Comparison of ENCODE assay signal across 15 cellular contexts in the genomic region with DNA sequence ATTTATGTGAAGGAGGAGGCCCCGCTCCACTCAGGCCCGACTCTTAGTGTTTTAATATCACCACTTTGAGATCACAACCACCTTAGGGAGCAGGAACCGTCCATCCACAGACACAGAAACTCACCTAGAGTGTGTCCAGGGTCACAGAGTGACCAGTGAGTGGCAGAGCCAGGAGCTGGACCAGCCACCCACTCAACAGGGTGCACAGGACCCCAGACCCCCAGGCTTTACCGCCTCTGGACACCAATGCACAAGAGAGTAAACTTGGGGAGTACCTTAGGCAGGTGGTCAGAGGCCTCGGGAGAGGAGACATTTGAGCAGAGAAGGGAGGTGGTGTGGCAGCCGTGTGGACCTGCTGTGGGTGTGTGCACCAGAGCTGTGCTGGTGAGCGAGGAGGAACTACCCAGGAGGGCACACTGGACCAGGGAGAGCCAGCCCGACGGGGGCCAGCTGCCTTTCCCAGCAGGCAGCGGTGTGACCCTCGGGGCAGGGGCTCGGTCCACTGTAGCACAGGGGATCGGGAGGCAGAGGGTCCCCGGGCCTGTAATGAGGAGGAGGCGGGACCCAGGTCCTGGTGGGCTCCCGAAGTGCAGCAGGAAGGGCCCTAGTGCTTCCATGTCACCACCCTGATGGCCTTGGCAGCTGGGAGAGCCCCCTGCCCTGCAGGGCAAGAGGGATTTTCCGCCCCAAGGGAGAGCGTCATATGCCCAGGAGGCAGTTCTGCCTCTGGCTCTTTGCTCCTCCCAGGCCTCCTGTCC. TPM values are rescaled to one million over a fixed set of nuclear protein-coding genes. Genes with fewer than 3 reads are reported as not detected.
DNase-seq lines count a peak whose midpoint lies in the region; ATAC-seq and TF ChIP-seq lines count a peak whose summit lies in the region.
"Had no signal": no experiment of that assay in that cellular context is flagged by ENCODE, and none has a peak within 500 bp of the region (broad histone marks: within the 10 kb centered on the region; RNA-seq: fewer than 3 reads in every experiment).

No MANE protein-coding gene starts in this region.

- WGBS in thymus, result 88% methylated on average over 18 of the region's 18 CpGs

- no peaks in the 10 kb centered on the region for H3K27me3 Mint-ChIP-seq in activated naive CD8-positive, alpha-beta T cell
- no peaks in the 10 kb centered on the region for H3K27me3 Mint-ChIP-seq in activated naive CD8-positive, alpha-beta T cell treated with anti-CD3 and anti-CD28 coated beads, Interleukin-2, amount 50 U/mL, for 24 hours
- H3K27me3 Mint-ChIP-seq in activated CD4-positive, alpha-beta memory T cell treated with anti-CD3 and anti-CD28 coated beads, Interleukin-2, amount 10 ng/mL, durations not matched to agents 7 days and 5 days, result peaks cover 22% of the 10 kb centered on the region
- no peaks in the 10 kb centered on the region for H3K27me3 Mint-ChIP-seq in memory B cell

- TF ChIP-seq CTCF in GM10266 (IDR thresholded peaks at IDR 0.05; ENCODE audit: control insufficient read depth, insufficient read depth, low read depth, missing control alignments), result no peak

- peaks cover 3% of the 10 kb centered on the region for H3K36me3 ChIP-seq in thymus (ENCODE audit: control insufficient read depth, insufficient read depth)
- H3K36me3 ChIP-seq: ovary had no signal

- peaks cover 45% of the 10 kb centered on the region for H3K4me1 Mint-ChIP-seq in activated naive CD8-positive, alpha-beta T cell (ENCODE audit: low read depth)
- H3K4me1 Mint-ChIP-seq in activated naive CD8-positive, alpha-beta T cell treated with anti-CD3 and anti-CD28 coated beads, Interleukin-2, amount 50 U/mL, for 24 hours, result peaks cover 41% of the 10 kb centered on the region
- peaks cover 36% of the 10 kb centered on the region for H3K4me1 Mint-ChIP-seq in activated CD4-positive, alpha-beta memory T cell treated with anti-CD3 and anti-CD28 coated beads, Interleukin-2, amount 10 ng/mL, durations not matched to agents 7 days and 5 days
- peaks cover 28% of the 10 kb centered on the region for H3K4me1 Mint-ChIP-seq in memory B cell

- no peaks in the 10 kb centered on the region for H3K9me3 ChIP-seq in thymus (ENCODE audit: control insufficient read depth)
- H3K9me3 ChIP-seq: ovary had no signal

- H3K9me3 Mint-ChIP-seq in activated naive CD8-positive, alpha-beta T cell (ENCODE audit: low read depth), result no peaks in the 10 kb centered on the region
- no peaks in the 10 kb centered on the region for H3K9me3 Mint-ChIP-seq in activated naive CD8-positive, alpha-beta T cell treated with anti-CD3 and anti-CD28 coated beads, Interleukin-2, amount 50 U/mL, for 24 hours
- H3K9me3 Mint-ChIP-seq in activated CD4-positive, alpha-beta memory T cell treated with anti-CD3 and anti-CD28 coated beads, Interleukin-2, amount 10 ng/mL, durations not matched to agents 7 days and 5 days, result peaks cover 1% of the 10 kb centered on the region
- H3K9me3 Mint-ChIP-seq in memory B cell, result peaks cover 1% of the 10 kb centered on the region

- no peak overlapping the region for H3K4me3 Mint-ChIP-seq in activated naive CD8-positive, alpha-beta T cell
- no peak overlapping the region for H3K4me3 Mint-ChIP-seq in activated naive CD8-positive, alpha-beta T cell treated with anti-CD3 and anti-CD28 coated beads, Interleukin-2, amount 50 U/mL, for 24 hours
- no peak overlapping the region for H3K4me3 Mint-ChIP-seq in activated CD4-positive, alpha-beta memory T cell treated with anti-CD3 and anti-CD28 coated beads, Interleukin-2, amount 10 ng/mL, durations not matched to agents 7 days and 5 days
- no peak overlapping the region for H3K4me3 Mint-ChIP-seq in memory B cell

- H3K36me3 Mint-ChIP-seq in activated naive CD8-positive, alpha-beta T cell, result no peaks in the 10 kb centered on the region
- peaks cover 2% of the 10 kb centered on the region for H3K36me3 Mint-ChIP-seq in activated naive CD8-positive, alpha-beta T cell treated with anti-CD3 and anti-CD28 coated beads, Interleukin-2, amount 50 U/mL, for 24 hours (ENCODE audit: low read depth)
- H3K36me3 Mint-ChIP-seq in activated CD4-positive, alpha-beta memory T cell treated with anti-CD3 and anti-CD28 coated beads, Interleukin-2, amount 10 ng/mL, durations not matched to agents 7 days and 5 days (ENCODE audit: low read depth), result peaks cover 14% of the 10 kb centered on the region
- no peaks in the 10 kb centered on the region for H3K36me3 Mint-ChIP-seq in memory B cell

- no peaks in the 10 kb centered on the region for H3K27me3 ChIP-seq in thymus (ENCODE audit: control insufficient read depth, insufficient read depth)
- H3K27me3 ChIP-seq: ovary had no signal

- peaks cover 12% of the 10 kb centered on the region for H3K4me1 ChIP-seq in thymus (ENCODE audit: control insufficient read depth, insufficient read depth, low read length)

- ATAC-seq in activated naive CD8-positive, alpha-beta T cell treated with anti-CD3 and anti-CD28 coated beads, Interleukin-2, amount 50 U/mL, for 24 hours, result no peak
- ATAC-seq in memory B cell (ENCODE audit: low read depth) (no peak), GM18519 (IDR thresholded peaks at IDR 0.05; ENCODE audit: low FRiP score, unreplicated experiment) (no peak)

- H3K27ac Mint-ChIP-seq in activated naive CD8-positive, alpha-beta T cell, result peak overlapping the region; percentile 94
- H3K27ac Mint-ChIP-seq in activated naive CD8-positive, alpha-beta T cell treated with anti-CD3 and anti-CD28 coated beads, Interleukin-2, amount 50 U/mL, for 24 hours, result no peak overlapping the region
- peak overlapping the region; percentile 98 for H3K27ac Mint-ChIP-seq in activated CD4-positive, alpha-beta memory T cell treated with anti-CD3 and anti-CD28 coated beads, Interleukin-2, amount 10 ng/mL, durations not matched to agents 7 days and 5 days
- H3K27ac Mint-ChIP-seq in memory B cell, result peak overlapping the region; percentile 99

- CTCF ChIA-PET in activated CD4-positive, alpha-beta memory T cell treated with anti-CD3 and anti-CD28 coated beads, Interleukin-2, amount 10 ng/mL, durations not matched to agents 7 days and 5 days (lab: Charles Lee), result no interaction called here

- H3K4me3 ChIP-seq in thymus (ENCODE audit: low read length), result no peak overlapping the region
- H3K4me3 ChIP-seq: ovary had no signal

- H3K27ac ChIP-seq in thymus (ENCODE audit: low read depth), result peak overlapping the region; percentile 66
- H3K27ac ChIP-seq: ovary, VCaP had no signal

- POLR2A ChIA-PET in activated CD4-positive, alpha-beta memory T cell treated with anti-CD3 and anti-CD28 coated beads, Interleukin-2, amount 10 ng/mL, durations not matched to agents 7 days and 5 days (lab: Charles Lee), result interaction anchor here (2.5 kb wide), 1 partner anchor 10 kb away, joined by 17 read pairs; no protein-coding TSS in a partner anchor

- no peak for DNase-seq in activated naive CD8-positive, alpha-beta T cell treated with anti-CD3 and anti-CD28 coated beads, Interleukin-2, amount 50 U/mL, for 24 hours
- peak; percentile 15 for DNase-seq in activated CD4-positive, alpha-beta memory T cell treated with anti-CD3 and anti-CD28 coated beads, Interleukin-2, amount 10 ng/mL, durations not matched to agents 7 days and 5 days
- DNase-seq in memory B cell (ENCODE audit: low spot score in 2 of 2) (no peak), GM10266 (ENCODE audit: extremely low spot score) (no peak), NCI-H1105 treated with DMSO at 0.1 percent for 48 hours (lab: John Stamatoyannopoulos, UW) (no peak)
- DNase-seq: left colon, NCI-H1048, NCI-H345, ovary had no signal

RNA-seq across cellular contexts. Expression of gene NLRP6, which starts 7.6 kb away (rescaled TPM):
- 1 to 10 TPM; 2.5 TPM for total RNA-seq in activated CD4-positive, alpha-beta memory T cell treated with anti-CD3 and anti-CD28 coated beads, Interleukin-2, amount 10 ng/mL, durations not matched to agents 7 days and 5 days
- 2.2 TPM for polyA plus RNA-seq in thymus
- total RNA-seq: Daoy, HT1080 had no signal

RNA-seq across cellular contexts. Expression of gene PGGHG, which starts 18.3 kb away (rescaled TPM):
- 100 to 1,000 TPM; 113 to 117 TPM for total RNA-seq in activated CD4-positive, alpha-beta memory T cell treated with anti-CD3 and anti-CD28 coated beads, Interleukin-2, amount 10 ng/mL, durations not matched to agents 7 days and 5 days
- 900 TPM for polyA plus RNA-seq in thymus

RNA-seq across cellular contexts. Expression of gene IFITM5, which starts 28.7 kb away (rescaled TPM):
- total RNA-seq in activated CD4-positive, alpha-beta memory T cell treated with anti-CD3 and anti-CD28 coated beads, Interleukin-2, amount 10 ng/mL, durations not matched to agents 7 days and 5 days, result not detected
- 0.25 TPM for polyA plus RNA-seq in thymus
- total RNA-seq: Daoy, HT1080, left colon, ovary had no signal
- polyA plus RNA-seq: ovary had no signal

RNA-seq across cellular contexts. Expression of gene PSMD13, which starts 33.9 kb away (rescaled TPM):
- 100 to 1,000 TPM; 156 to 160 TPM for total RNA-seq in activated CD4-positive, alpha-beta memory T cell treated with anti-CD3 and anti-CD28 coated beads, Interleukin-2, amount 10 ng/mL, durations not matched to agents 7 days and 5 days
- polyA plus RNA-seq in thymus, result 192 TPM

RNA-seq across cellular contexts. Expression of gene SIRT3, which starts 34.5 kb away (rescaled TPM):
- total RNA-seq in activated CD4-positive, alpha-beta memory T cell treated with anti-CD3 and anti-CD28 coated beads, Interleukin-2, amount 10 ng/mL, durations not matched to agents 7 days and 5 days, result 10 to 100 TPM; 11.6 to 16.3 TPM
- polyA plus RNA-seq in thymus, result 38.3 TPM
